ENCODE assay signal across 25 cellular contexts in the genomic region with DNA sequence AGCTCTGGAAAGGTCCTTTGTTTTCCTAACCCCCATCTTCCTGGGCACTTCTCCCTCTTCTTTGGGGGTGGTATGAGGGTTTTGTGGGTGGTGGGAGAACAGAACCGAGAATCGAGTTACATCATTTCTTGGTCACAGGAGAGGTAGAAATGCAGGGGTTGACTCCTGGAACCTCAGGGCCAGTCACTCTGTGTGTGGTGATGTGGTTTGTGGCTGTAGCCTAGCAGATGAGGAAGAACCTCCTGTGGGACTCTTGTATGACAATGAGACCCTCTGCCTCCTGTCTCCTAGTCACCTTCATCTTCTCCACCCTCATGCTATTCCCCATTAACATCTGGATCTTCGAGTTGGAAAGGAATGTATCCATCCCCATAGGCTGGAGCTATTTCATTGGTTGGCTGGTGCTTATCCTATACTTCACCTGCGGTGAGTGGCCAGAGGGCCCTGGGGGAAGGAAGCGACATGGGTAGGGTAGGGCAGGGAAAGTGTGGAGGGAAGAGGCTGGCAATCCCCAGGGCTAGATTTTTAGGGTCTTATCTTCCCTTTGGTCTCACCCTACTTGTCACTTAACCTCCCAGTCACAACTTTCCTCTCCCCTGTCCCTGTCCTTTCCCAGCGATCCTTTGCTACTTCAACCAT. TPM values are rescaled to one million over a fixed set of nuclear protein-coding genes. Genes with fewer than 3 reads are reported as not detected.
A peak's percentile ranks its signal among the peaks of the same experiment; 100 is the strongest.
DNase-seq lines count a peak whose midpoint lies in the region; ATAC-seq and TF ChIP-seq lines count a peak whose summit lies in the region.
"Had no signal": no experiment of that assay in that cellular context is flagged by ENCODE, and none has a peak within 500 bp of the region (broad histone marks: within the 10 kb centered on the region; RNA-seq: fewer than 3 reads in every experiment).

No MANE protein-coding gene starts in this region.

- H3K36me3 Mint-ChIP-seq in GM23338 (ENCODE audit: low read depth): no peaks in the 10 kb centered on the region
- no peaks in the 10 kb centered on the region for H3K36me3 Mint-ChIP-seq in neural progenitor cell
- H3K36me3 Mint-ChIP-seq: brain, mesothelial cell of epicardium had no signal

- H3K9me3 ChIP-seq in neural progenitor cell (ENCODE audit: low read depth): no peaks in the 10 kb centered on the region
- no peaks in the 10 kb centered on the region for H3K9me3 ChIP-seq in ascending aorta
- H3K9me3 ChIP-seq: BE2C, upper lobe of left lung had no signal

- no peak; the same call in 2 of the 3 replicates for ATAC-seq in GM23338
- no peak for ATAC-seq in GM18873 (IDR thresholded peaks at IDR 0.05; ENCODE audit: low FRiP score, unreplicated experiment)

- H3K27me3 Mint-ChIP-seq in GM23338 (ENCODE audit: insufficient read depth, low read depth, poor library complexity) (no peaks in the 10 kb centered on the region), neural progenitor cell (ENCODE audit: insufficient read depth, low read depth) (peaks cover 8% of the 10 kb centered on the region)

- H3K4me3 Mint-ChIP-seq in GM23338: no peak overlapping the region
- peak overlapping the region; percentile 43 for H3K4me3 Mint-ChIP-seq in neural progenitor cell
- H3K4me3 Mint-ChIP-seq: brain, mesothelial cell of epicardium had no signal

- no peaks in the 10 kb centered on the region for H3F3A ChIP-seq in GM23338 (replicated peaks; ENCODE audit: low read depth)
- peaks cover 3% of the 10 kb centered on the region for H3F3A ChIP-seq in neural progenitor cell (ENCODE audit: low read depth)

- peak; percentile 26 for DNase-seq in NOMO-1 treated with DMSO at 0.1 percent for 48 hours (lab: John Stamatoyannopoulos, UW; ENCODE audit: unreplicated experiment)
- DNase-seq in NOMO-1 treated with dmso at 0.1 percent for 144 hours (lab: John Stamatoyannopoulos, UW; ENCODE audit: unreplicated experiment): no peak
- no peak for DNase-seq in GM23338 (ENCODE audit: low spot score)
- DNase-seq in neural progenitor cell (ENCODE audit: low spot score): no peak
- no peak for DNase-seq in NCI-H2081 treated with DMSO at 0.1 percent for 48 hours (lab: John Stamatoyannopoulos, UW)
- no peak for DNase-seq in ascending aorta (ENCODE audit: low spot score in 2 of 2)
- DNase-seq: 8988T; activated CD4-positive, alpha-beta T cell treated with anti-CD3 and anti-CD28 coated beads, Interleukin-2, amount 50 U/mL, for 4 hours; BE2C; EL; NCI-H1417 treated with DMSO at 0.1 percent for 48 hours; NCI-H2171; NCI-H69; SIG-M5; stimulated activated CD4-positive, alpha-beta T cell treated with anti-CD3 and anti-CD28 coated beads, Interleukin-4, amount 100 ng/mL, for 1 hour; T-helper 1 cell; upper lobe of left lung had no signal

- H3K9ac ChIP-seq in neural progenitor cell: no peak overlapping the region

- H3K4me2 ChIP-seq in GM23338 (no peak overlapping the region), neural progenitor cell (no peak overlapping the region)

- TF ChIP-seq CTCF in GM23338 (conservative IDR thresholded peaks at IDR 0.05; ENCODE audit: low read depth in 2 of 2) (no peak), VCaP (conservative IDR thresholded peaks at IDR 0.05) (no peak), neural progenitor cell (IDR thresholded peaks at IDR 0.05) (no peak), ascending aorta (IDR thresholded peaks at IDR 0.05) (no peak)

- H4K20me1 ChIP-seq in GM23338 (replicated peaks; ENCODE audit: insufficient read depth) (no peaks in the 10 kb centered on the region), neural progenitor cell (ENCODE audit: low read depth) (no peaks in the 10 kb centered on the region)

- H2AFZ ChIP-seq in GM23338: peak overlapping the region; percentile 63; the same call in 1 of the 2 replicates
- H2AFZ ChIP-seq in neural progenitor cell (replicated peaks): no peak overlapping the region

- H3K4me3 ChIP-seq in GM23338: no peak overlapping the region
- H3K4me3 ChIP-seq in neural progenitor cell: no peak overlapping the region
- no peak overlapping the region for H3K4me3 ChIP-seq in ascending aorta
- H3K4me3 ChIP-seq: upper lobe of left lung had no signal

- H3K4me1 Mint-ChIP-seq in GM23338 (peaks cover 5% of the 10 kb centered on the region), neural progenitor cell (peaks cover 2% of the 10 kb centered on the region)

- no peaks in the 10 kb centered on the region for H3K79me2 ChIP-seq in GM23338 (replicated peaks; ENCODE audit: insufficient read depth)
- no peaks in the 10 kb centered on the region for H3K79me2 ChIP-seq in neural progenitor cell (ENCODE audit: low read depth)

- H3K27ac Mint-ChIP-seq in GM23338: no peak overlapping the region
- H3K27ac Mint-ChIP-seq in neural progenitor cell: no peak overlapping the region
- H3K27ac Mint-ChIP-seq: brain had no signal

- no peaks in the 10 kb centered on the region for H3K36me3 ChIP-seq in GM23338 (ENCODE audit: insufficient read depth)
- H3K36me3 ChIP-seq in neural progenitor cell: no peaks in the 10 kb centered on the region
- H3K36me3 ChIP-seq in ascending aorta: no peaks in the 10 kb centered on the region
- H3K36me3 ChIP-seq: BE2C, upper lobe of left lung had no signal

- H3K4me1 ChIP-seq in GM23338 (ENCODE audit: insufficient read depth): peaks cover 5% of the 10 kb centered on the region; the same call in 1 of the 2 replicates
- no peaks in the 10 kb centered on the region for H3K4me1 ChIP-seq in neural progenitor cell
- H3K4me1 ChIP-seq in ascending aorta: no peaks in the 10 kb centered on the region
- H3K4me1 ChIP-seq: BE2C had no signal

- H3K9me2 ChIP-seq in GM23338 (ENCODE audit: insufficient read depth): peaks cover 10% of the 10 kb centered on the region; the same call in 1 of the 2 replicates

- intact Hi-C loops in ascending aorta (cut with DNase I): no loop called here

- no peak overlapping the region for H3K27ac ChIP-seq in GM23338 (ENCODE audit: low read depth)
- H3K27ac ChIP-seq in VCaP: peak overlapping the region; percentile 83
- no peak overlapping the region for H3K27ac ChIP-seq in neural progenitor cell
- no peak overlapping the region for H3K27ac ChIP-seq in ascending aorta
- H3K27ac ChIP-seq: upper lobe of left lung had no signal

- H3K9me3 Mint-ChIP-seq in GM23338 (no peaks in the 10 kb centered on the region), neural progenitor cell (peaks cover 3% of the 10 kb centered on the region)
- H3K9me3 Mint-ChIP-seq: mesothelial cell of epicardium had no signal

- H3K27me3 ChIP-seq in GM23338 (ENCODE audit: insufficient read depth) (no peaks in the 10 kb centered on the region), neural progenitor cell (no peaks in the 10 kb centered on the region), ascending aorta (no peaks in the 10 kb centered on the region)
- H3K27me3 ChIP-seq: BE2C, upper lobe of left lung had no signal

TF ChIP-seq in GM23338, 12 proteins besides CTCF, POLR2A, EP300 and RAD21 (continues in another document):
- no peak for TF ChIP-seq ZNF331 (CRISPR knock-in tag; IDR thresholded peaks at IDR 0.05; ENCODE audit: low read depth)
- TF ChIP-seq POLR2AphosphoS5 (IDR thresholded peaks at IDR 0.05; ENCODE audit: low read depth): no peak
- TF ChIP-seq, protein P1, sequence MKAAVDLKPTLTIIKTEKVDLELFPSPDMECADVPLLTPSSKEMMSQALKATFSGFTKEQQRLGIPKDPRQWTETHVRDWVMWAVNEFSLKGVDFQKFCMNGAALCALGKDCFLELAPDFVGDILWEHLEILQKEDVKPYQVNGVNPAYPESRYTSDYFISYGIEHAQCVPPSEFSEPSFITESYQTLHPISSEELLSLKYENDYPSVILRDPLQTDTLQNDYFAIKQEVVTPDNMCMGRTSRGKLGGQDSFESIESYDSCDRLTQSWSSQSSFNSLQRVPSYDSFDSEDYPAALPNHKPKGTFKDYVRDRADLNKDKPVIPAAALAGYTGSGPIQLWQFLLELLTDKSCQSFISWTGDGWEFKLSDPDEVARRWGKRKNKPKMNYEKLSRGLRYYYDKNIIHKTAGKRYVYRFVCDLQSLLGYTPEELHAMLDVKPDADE (IDR thresholded peaks at IDR 0.05): no peak
- TF ChIP-seq EZH2phosphoT487 (IDR thresholded peaks at IDR 0.05; ENCODE audit: unreplicated experiment): no peak
- no peak for TF ChIP-seq NANOG (IDR thresholded peaks at IDR 0.05; ENCODE audit: borderline replicate concordance)
- TF ChIP-seq EZH2 (IDR thresholded peaks at IDR 0.05; ENCODE audit: low read depth, unreplicated experiment): no peak
- TF ChIP-seq CREB1 (CRISPR knock-in tag; IDR thresholded peaks at IDR 0.05; ENCODE audit: low read depth): no peak
- TF ChIP-seq JUNB (IDR thresholded peaks at IDR 0.05; ENCODE audit: unreplicated experiment): no peak

RNA-seq across cellular contexts. Expression of a gene that starts 5.5 kb away (rescaled TPM):
- not detected in 2 replicates for total RNA-seq in GM23338 (2014; rRNA removed; shearing (Covaris generic))
- polyA plus RNA-seq in GM23338 (2016; fragmentation: Nextera tagmentation; extraction: Ambion mirVana): not detected in 2 replicates
- total RNA-seq in neural progenitor cell (ENCODE audit: low replicate concordance): not detected in 2 replicates
- total RNA-seq in ascending aorta: not detected
- total RNA-seq: fibroblast of lung, mesothelial cell of epicardium, posterior vena cava, skeletal muscle tissue, upper lobe of left lung had no signal
- polyA plus RNA-seq: fibroblast of lung, neural cell had no signal

RNA-seq across cellular contexts. Expression of a gene that starts 35.1 kb away (rescaled TPM):
- total RNA-seq in GM23338 (2014; rRNA removed; shearing (Covaris generic)): 0.43 and 0.52 TPM in 2 replicates
- polyA plus RNA-seq in GM23338 (2016; fragmentation: Nextera tagmentation; extraction: Ambion mirVana): 0.26 and 0.50 TPM in 2 replicates
- total RNA-seq in neural progenitor cell (ENCODE audit: low replicate concordance) (0.07 and 0.50 TPM in 2 replicates), ascending aorta (321 TPM)
- total RNA-seq: fibroblast of lung, mesothelial cell of epicardium had no signal
- polyA plus RNA-seq: fibroblast of lung had no signal

RNA-seq across cellular contexts. Expression of a gene that starts 37.8 kb away (rescaled TPM):
- 3,158 and 4,450 TPM in 2 replicates for total RNA-seq in GM23338 (2014; rRNA removed; shearing (Covaris generic))
- 2,274 and 2,541 TPM in 2 replicates for polyA plus RNA-seq in GM23338 (2016; fragmentation: Nextera tagmentation; extraction: Ambion mirVana)
- total RNA-seq in neural progenitor cell (ENCODE audit: low replicate concordance) (5,403 and 8,768 TPM in 2 replicates), ascending aorta (1,547 TPM)

RNA-seq across cellular contexts. Expression of a gene that starts 50.0 kb away (rescaled TPM):
- total RNA-seq in GM23338 (2014; rRNA removed; shearing (Covaris generic)): 2.3 and 4.7 TPM in 2 replicates
- polyA plus RNA-seq in GM23338 (2016; fragmentation: Nextera tagmentation; extraction: Ambion mirVana): 3.2 and 3.6 TPM in 2 replicates
- total RNA-seq in neural progenitor cell (ENCODE audit: low replicate concordance) (0.67 and 1.1 TPM in 2 replicates), ascending aorta (0.53 TPM)

Comparison
In these comparisons a context has a peak if more than half of its experiments do, and no peak if none do; other contexts are left out.
1. RNA of a gene that starts 35.1 kb away (total RNA-seq): 321 TPM in ascending aorta (single experiment); 0.43 to 0.52 TPM in GM23338 and 0.07 to 0.50 TPM in neural progenitor cell; every median in the first group is over 100 times any median in the second.